Comparison of ENCODE assay signal across 4 cellular contexts in genomic region chr4:184879251-184879650, GRCh38.
"Had no signal": no experiment of that assay in that cellular context is flagged by ENCODE, and none has a peak within 500 bp of the region (broad histone marks: within the 10 kb centered on the region; RNA-seq: fewer than 3 reads in every experiment).

No MANE protein-coding gene starts in this region.

- H3K4me3 ChIP-seq: K562 had no signal

- H3K27ac ChIP-seq: HL-60 had no signal

- ATAC-seq: HepG2, K562 had no signal

- DNase-seq: IMR-90 had no signal
